In the genomic region with DNA sequence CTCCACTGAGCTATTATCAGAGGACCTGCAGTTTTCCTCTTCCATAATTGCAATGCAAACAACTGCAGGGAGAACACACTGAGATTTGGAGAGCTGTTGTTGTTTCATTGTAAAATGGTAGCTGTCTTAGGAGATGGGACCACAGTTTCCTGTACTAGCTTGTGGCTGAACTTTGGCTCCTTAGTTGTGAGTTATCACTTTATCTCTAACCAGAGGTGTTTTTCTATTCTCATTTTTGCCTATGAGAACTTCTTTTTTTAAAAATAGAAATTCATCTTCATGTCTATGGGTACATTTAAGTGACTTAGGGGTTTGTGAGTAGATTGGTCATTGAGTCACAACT, we compare ENCODE assay signal across 12 cellular contexts.
DNase-seq lines count a peak whose midpoint lies in the region; ATAC-seq and TF ChIP-seq lines count a peak whose summit lies in the region.
"Had no signal": no experiment of that assay in that cellular context is flagged by ENCODE, and none has a peak within 500 bp of the region (broad histone marks: within the 10 kb centered on the region; RNA-seq: fewer than 3 reads in every experiment).

No MANE protein-coding gene starts in this region.

- H3K4me1 Mint-ChIP-seq in activated naive CD4-positive, alpha-beta T cell treated with anti-CD3 and anti-CD28 coated beads, Interleukin-2, amount 10 ng/mL, durations not matched to agents 7 days and 5 days = peaks cover 27% of the 10 kb centered on the region

- no peak overlapping the region for H3K9ac ChIP-seq in fibroblast of lung (ENCODE audit: insufficient read depth, low read length)
- H3K9ac ChIP-seq: BLaER1 had no signal

- intact Hi-C loops in uterus (cut with DNase I; ENCODE audit: low total_unique reads) = no loop called here

- peaks cover 17% of the 10 kb centered on the region for H3K4me1 ChIP-seq in fibroblast of lung (ENCODE audit: control insufficient read depth, extremely low read depth, insufficient read depth, low read length)
- peaks cover 0 to 5% of the 10 kb centered on the region in 2 donors for H3K4me1 ChIP-seq in uterus
- H3K4me1 ChIP-seq: BLaER1 had no signal

- no peaks in the 10 kb centered on the region for H3K36me3 ChIP-seq in fibroblast of lung (ENCODE audit: control insufficient read depth, insufficient read depth, low read length)
- H3K36me3 ChIP-seq in uterus = no peaks in the 10 kb centered on the region
- H3K36me3 ChIP-seq: BLaER1 had no signal

- DNase-seq in activated naive CD4-positive, alpha-beta T cell treated with anti-CD3 and anti-CD28 coated beads, Interleukin-2, amount 10 ng/mL, durations not matched to agents 7 days and 5 days = peak; percentile 41
- DNase-seq in activated naive CD4-positive, alpha-beta T cell treated with anti-CD3 and anti-CD28 coated beads, Interleukin-2, amount 50 U/mL, for 16 hours = no peak
- DNase-seq in NCI-H69 (lab: John Stamatoyannopoulos, UW) (peak; percentile 81), fibroblast of lung (ENCODE audit: low read depth in 2 of 2) (no peak), uterus (no peak), NCI-H1092 (lab: John Stamatoyannopoulos, UW) (no peak), NOMO-1 (lab: John Stamatoyannopoulos, UW; ENCODE audit: unreplicated experiment in 2 of 2) (no peak)
- DNase-seq: kidney glomerular epithelial cell, nucleus accumbens had no signal

- ATAC-seq in HG03521 (IDR thresholded peaks at IDR 0.05; ENCODE audit: unreplicated experiment) = no peak

- H3K4me3 Mint-ChIP-seq in activated naive CD4-positive, alpha-beta T cell treated with anti-CD3 and anti-CD28 coated beads, Interleukin-2, amount 10 ng/mL, durations not matched to agents 7 days and 5 days = peak overlapping the region; percentile 17

- no peaks in the 10 kb centered on the region for H3K79me2 ChIP-seq in fibroblast of lung (ENCODE audit: control insufficient read depth, insufficient read depth, low read length)

- H3K27me3 Mint-ChIP-seq in activated naive CD4-positive, alpha-beta T cell treated with anti-CD3 and anti-CD28 coated beads, Interleukin-2, amount 10 ng/mL, durations not matched to agents 7 days and 5 days = peaks cover 6% of the 10 kb centered on the region

- TF ChIP-seq POLR2A in uterus (IDR thresholded peaks at IDR 0.05) = no peak

- peak overlapping the region; percentile 42 for H2AFZ ChIP-seq in fibroblast of lung (ENCODE audit: low read length)

- H3K4me3 ChIP-seq in fibroblast of lung (replicated peaks in 1 of 4; ENCODE audit: control extremely low read depth in 1 of 4, insufficient read depth in 1 of 4, low read depth in 3 of 4, low read length in 4 of 4) (no peak overlapping the region), uterus (no peak overlapping the region)
- H3K4me3 ChIP-seq: BLaER1 had no signal

- H3K27me3 ChIP-seq in fibroblast of lung (ENCODE audit: control insufficient read depth, insufficient read depth, low read length) = no peaks in the 10 kb centered on the region
- no peaks in the 10 kb centered on the region for H3K27me3 ChIP-seq in uterus
- H3K27me3 ChIP-seq: BLaER1 had no signal

- peak overlapping the region; percentile 86 for H3K27ac Mint-ChIP-seq in activated naive CD4-positive, alpha-beta T cell treated with anti-CD3 and anti-CD28 coated beads, Interleukin-2, amount 10 ng/mL, durations not matched to agents 7 days and 5 days

- peaks cover 34% of the 10 kb centered on the region for H3K9me3 Mint-ChIP-seq in activated naive CD4-positive, alpha-beta T cell treated with anti-CD3 and anti-CD28 coated beads, Interleukin-2, amount 10 ng/mL, durations not matched to agents 7 days and 5 days

- peak overlapping the region; percentile 28 for H3K4me2 ChIP-seq in fibroblast of lung (ENCODE audit: extremely low read depth, insufficient read depth, low read length)
- H3K4me2 ChIP-seq: BLaER1 had no signal

- H3K27ac ChIP-seq in fibroblast of lung (ENCODE audit: insufficient read depth, low read length) (peak overlapping the region; percentile 21), uterus (peak overlapping the region; percentile 71 to 92)
- H3K27ac ChIP-seq: BLaER1, epithelial cell of prostate had no signal

- H3K36me3 Mint-ChIP-seq in activated naive CD4-positive, alpha-beta T cell treated with anti-CD3 and anti-CD28 coated beads, Interleukin-2, amount 10 ng/mL, durations not matched to agents 7 days and 5 days = peaks cover 37% of the 10 kb centered on the region

- CTCF ChIA-PET in activated naive CD4-positive, alpha-beta T cell treated with anti-CD3 and anti-CD28 coated beads, Interleukin-2, amount 10 ng/mL, durations not matched to agents 7 days and 5 days (lab: Charles Lee) = interaction anchor here (0.9 kb wide), 1 partner anchor 52 kb away, joined by 3 read pairs; no protein-coding TSS in a partner anchor

- no peak for TF ChIP-seq CTCF in fibroblast of lung (conservative IDR thresholded peaks at IDR 0.05 in 1 of 2, IDR thresholded peaks at IDR 0.05 in 1 of 2; ENCODE audit: low read depth in 1 of 2, low read length in 2 of 2)
- TF ChIP-seq CTCF in uterus (IDR thresholded peaks at IDR 0.05) = no peak

- H4K20me1 ChIP-seq in fibroblast of lung (ENCODE audit: control insufficient read depth, extremely low read depth, insufficient read depth, low read length) = no peaks in the 10 kb centered on the region
- H4K20me1 ChIP-seq: BLaER1 had no signal

- no peaks in the 10 kb centered on the region for H3K9me3 ChIP-seq in fibroblast of lung (ENCODE audit: control insufficient read depth, insufficient read depth, low read depth, low read length)
- H3K9me3 ChIP-seq in uterus = no peaks in the 10 kb centered on the region
- H3K9me3 ChIP-seq: BLaER1 had no signal

Comparison
In these comparisons a context has a peak if more than half of its experiments do, and no peak if none do; other contexts are left out.
1. DNase-seq: peak in activated naive CD4-positive, alpha-beta T cell treated with anti-CD3 and anti-CD28 coated beads, Interleukin-2, amount 10 ng/mL, durations not matched to agents 7 days and 5 days (single experiment) and NCI-H69 (single experiment); none in activated naive CD4-positive, alpha-beta T cell treated with anti-CD3 and anti-CD28 coated beads, Interleukin-2, amount 50 U/mL, for 16 hours (single experiment), fibroblast of lung (0 of 2), uterus (0 of 2), NCI-H1092 (single experiment) and NOMO-1 (0 of 2).